15 cellular contexts compared by ENCODE assay signal in the genomic region with DNA sequence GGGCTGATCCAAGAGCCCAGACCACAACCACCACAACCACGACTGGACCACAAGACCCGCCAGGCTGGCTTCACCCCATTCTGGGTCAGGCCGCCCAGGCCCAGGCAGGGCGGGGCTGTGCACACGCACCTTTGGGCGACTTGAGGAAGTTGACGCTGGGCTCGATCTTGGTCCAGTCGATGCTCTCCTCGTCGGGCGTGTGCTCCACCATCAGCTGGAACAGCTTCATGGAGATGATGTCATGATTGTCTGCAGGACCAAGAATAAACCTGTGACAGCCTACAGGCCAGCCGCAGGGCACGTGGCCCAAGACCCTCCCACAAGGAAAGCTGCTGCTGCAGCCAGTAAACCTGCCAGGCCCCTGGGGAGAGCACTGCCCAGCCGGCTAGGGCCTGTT.
"Had no signal": no experiment of that assay in that cellular context is flagged by ENCODE, and none has a peak within 500 bp of the region (broad histone marks: within the 10 kb centered on the region; RNA-seq: fewer than 3 reads in every experiment).

No MANE protein-coding gene starts in this region.

- ATAC-seq: activated T-cell treated with anti-CD3 and anti-CD28 coated beads, Interleukin-2, amount 50 U/mL, for 72 hours; left colon; sciatic nerve; T-helper 17 cell had no signal

- H3K27ac ChIP-seq: ascending aorta, hepatocyte, thyroid gland, VCaP had no signal

- DNase-seq: activated CD4-positive, alpha-beta T cell treated with anti-CD3 and anti-CD28 coated beads, Interleukin-2, amount 50 U/mL, for 4 hours; activated effector memory CD4-positive, alpha-beta T cell treated with anti-CD3 and anti-CD28 coated beads, Interleukin-2, amount 50 U/mL, for 16 hours; activated naive CD4-positive, alpha-beta T cell treated with anti-CD3 and anti-CD28 coated beads, Interleukin-2, amount 50 U/mL, for 16 hours; activated T-cell treated with anti-CD3 and anti-CD28 coated beads, Interleukin-2, amount 50 U/mL, for 72 hours; effector CD4-positive, alpha-beta T cell; left colon; mammary epithelial cell; stimulated activated CD4-positive, alpha-beta T cell treated with anti-CD3 and anti-CD28 coated beads, Interleukin-4, amount 100 ng/mL, for 4 hours; stimulated activated naive CD4-positive, alpha-beta T cell treated with Interleukin-2 at 50 U/mL for 16 hours; T-helper 17 cell; thyroid gland had no signal

- H3K27me3 ChIP-seq: ascending aorta, hepatocyte, thyroid gland had no signal

- H2AFZ ChIP-seq: hepatocyte had no signal

- H3K4me1 ChIP-seq: ascending aorta, thyroid gland had no signal

- H3K4me2 ChIP-seq: hepatocyte had no signal

- H3K4me3 ChIP-seq: ascending aorta, hepatocyte, thyroid gland had no signal

- H3K9me3 ChIP-seq: ascending aorta, thyroid gland had no signal
